Comparison of ENCODE assay signal across 1 cellular context in the genomic region with DNA sequence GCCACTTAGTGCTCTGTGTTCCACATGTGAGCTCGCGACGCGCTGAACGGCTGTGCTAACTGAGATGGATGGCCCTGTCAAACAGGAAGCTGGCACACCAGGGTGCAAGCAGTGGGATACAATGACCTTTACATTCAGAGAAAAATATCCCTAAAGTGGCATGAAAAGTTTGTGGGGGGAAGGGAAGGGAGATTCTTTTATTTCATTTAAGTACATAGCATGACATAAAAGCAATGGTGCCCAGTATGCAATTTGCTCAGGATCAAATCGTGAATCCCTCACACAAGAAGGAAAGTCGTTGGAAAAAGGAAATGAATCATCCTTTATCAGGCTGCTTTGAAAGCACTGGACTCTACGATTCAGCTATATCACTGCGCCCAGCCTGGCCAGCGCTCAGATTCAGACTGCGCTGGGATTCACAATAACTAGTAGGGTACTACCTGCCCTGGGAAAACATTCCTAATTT.
A peak's percentile ranks its signal among the peaks of the same experiment; 100 is the strongest.
TF ChIP-seq lines count a peak whose summit lies in the region.

No MANE protein-coding gene starts in this region.

TF ChIP-seq in HEK293, 187 proteins besides CTCF, POLR2A, EP300 and RAD21 (continued from another document):
- TF ChIP-seq ZNF629 (tag by site-specific recombination; IDR thresholded peaks at IDR 0.05) (peak; percentile 46; the same call in 1 of the 2 replicates), MEIS1 (CRISPR knock-in tag; IDR thresholded peaks at IDR 0.05; ENCODE audit: borderline replicate concordance) (0 out of 2 replicates have a peak, but pooled peaks have one; percentile 23), ZNF664 (tag by site-specific recombination; IDR thresholded peaks at IDR 0.05) (peak; percentile 89), ZNF571 (tag by site-specific recombination; IDR thresholded peaks at IDR 0.05) (no peak), ZNF707 (tag by site-specific recombination; IDR thresholded peaks at IDR 0.05) (no peak), ZBTB1 (tag by site-specific recombination; IDR thresholded peaks at IDR 0.05) (no peak), ZNF610 (tag by site-specific recombination; IDR thresholded peaks at IDR 0.05; ENCODE audit: borderline replicate concordance) (no peak), ZNF561 (tag by site-specific recombination; IDR thresholded peaks at IDR 0.05; ENCODE audit: borderline replicate concordance) (0 out of 2 replicates have a peak, but pooled peaks have one; percentile 26), ZNF600 (tag by site-specific recombination; IDR thresholded peaks at IDR 0.05) (peak; percentile 88)
